14 cellular contexts compared by ENCODE assay signal in the genomic region with DNA sequence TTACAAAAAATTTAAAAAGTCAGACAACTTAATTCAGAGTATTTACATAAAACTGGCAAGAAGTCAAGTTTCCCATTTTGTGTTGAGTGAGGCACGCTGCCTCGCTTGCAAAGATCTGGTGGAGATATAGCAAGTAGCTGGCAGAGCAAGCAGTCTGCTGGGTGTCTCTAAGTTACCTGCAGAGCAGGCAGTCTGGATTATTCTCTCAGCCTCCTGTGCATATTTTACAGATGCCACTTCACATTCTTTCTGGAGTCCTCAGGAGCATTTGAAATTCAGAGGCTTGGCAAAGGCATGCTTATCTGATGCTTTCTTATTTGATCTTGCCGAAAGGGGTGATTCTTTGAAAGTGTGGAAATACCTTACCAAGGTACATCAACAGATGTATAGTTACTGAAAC.
"Had no signal": no experiment of that assay in that cellular context is flagged by ENCODE, and none has a peak within 500 bp of the region (broad histone marks: within the 10 kb centered on the region; RNA-seq: fewer than 3 reads in every experiment).

No MANE protein-coding gene starts in this region.

- H3K27ac ChIP-seq: neutrophil, stomach, WERI-Rb-1 had no signal

- DNase-seq: activated CD4-positive, alpha-beta T cell treated with anti-CD3 and anti-CD28 coated beads for 48 hours; activated CD8-positive, alpha-beta memory T cell treated with anti-CD3 and anti-CD28 coated beads, Interleukin-2, amount 50 U/mL, for 48 hours; activated CD8-positive, alpha-beta T cell treated with anti-CD3 and anti-CD28 coated beads, Interleukin-2, amount 10 ng/mL, durations not matched to agents 7 days and 5 days; activated naive CD8-positive, alpha-beta T cell treated with anti-CD3 and anti-CD28 coated beads, Interleukin-2, amount 10 ng/mL, durations not matched to agents 7 days and 5 days; anterior cingulate cortex; kidney; naive B cell; posterior cingulate gyrus; right cardiac atrium; small intestine; stomach; WERI-Rb-1 had no signal

- H3K36me3 ChIP-seq: neutrophil, stomach, WERI-Rb-1 had no signal

- H3K9me3 ChIP-seq: neutrophil, stomach had no signal

- H3K27me3 ChIP-seq: neutrophil, stomach had no signal

- ATAC-seq: activated CD8-positive, alpha-beta T cell treated with anti-CD3 and anti-CD28 coated beads, Interleukin-2, amount 10 ng/mL, durations not matched to agents 7 days and 5 days; esophagus mucosa; right cardiac atrium had no signal

- H3K4me3 ChIP-seq: stomach had no signal

- H3K4me1 ChIP-seq: stomach had no signal
